7 cellular contexts compared by ENCODE assay signal in the genomic region with DNA sequence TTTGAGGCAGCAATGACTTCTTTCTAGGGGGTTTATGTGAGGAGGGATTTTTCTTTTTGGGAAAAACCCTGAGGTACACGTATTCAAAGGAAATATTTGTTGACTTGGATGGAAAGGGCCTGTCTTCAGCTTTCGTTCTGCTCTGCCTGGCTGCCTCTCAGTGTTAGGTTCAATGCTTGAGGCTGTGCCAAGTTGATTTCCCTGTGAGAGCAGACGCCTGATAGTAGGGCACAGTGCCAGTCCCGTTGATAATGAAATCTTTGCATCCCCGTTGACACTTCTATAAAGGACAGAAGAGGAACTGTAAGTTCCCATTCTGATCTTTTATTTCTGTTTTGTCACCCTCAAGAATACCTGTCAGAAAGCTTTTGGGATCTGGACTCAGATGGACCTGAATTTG.
DNase-seq lines count a peak whose midpoint lies in the region.
"Not testable (repeated sequence)": the region's sequence is repeated elsewhere in the genome, so short reads cannot be mapped to it uniquely, and the experiment has no call there.

No MANE protein-coding gene starts in this region.

- not testable (repeated sequence) for H4K20me1 ChIP-seq in Karpas-422 (ENCODE audit: insufficient read depth, low read depth, low read length)

- not testable (repeated sequence) for H3K4me3 ChIP-seq in Karpas-422 (ENCODE audit: low read length)

- DNase-seq in DMS153 (lab: John Stamatoyannopoulos, UW) (peak; percentile 14), Karpas-422 (peak; percentile 62), NCI-H2029 (lab: John Stamatoyannopoulos, UW) (peak; percentile 53), NCI-H2196 (lab: John Stamatoyannopoulos, UW; ENCODE audit: unreplicated experiment) (peak; percentile 64), RPMI8226 (peak; percentile 9), cerebellar cortex (ENCODE audit: low spot score) (peak; percentile 1), mucosa of gallbladder (ENCODE audit: low spot score) (peak; percentile 32)

- H3K79me2 ChIP-seq in Karpas-422 (ENCODE audit: low read length): not testable (repeated sequence)

- not testable (repeated sequence) for H2AFZ ChIP-seq in Karpas-422 (ENCODE audit: low read length)

- H3K4me2 ChIP-seq in Karpas-422 (ENCODE audit: low read depth, low read length, poor library complexity, severe bottlenecking): not testable (repeated sequence)

- H3K27ac ChIP-seq in Karpas-422 (ENCODE audit: low read length): not testable (repeated sequence)

- H3K36me3 ChIP-seq in Karpas-422 (ENCODE audit: insufficient read depth, low read length): not testable (repeated sequence)

- not testable (repeated sequence) for H3K4me1 ChIP-seq in Karpas-422 (ENCODE audit: low read length)

- not testable (repeated sequence) for H3K27me3 ChIP-seq in Karpas-422 (ENCODE audit: low read length)

- not testable (repeated sequence) for H3K9me3 ChIP-seq in Karpas-422 (ENCODE audit: low read length)

- H3K9ac ChIP-seq in Karpas-422 (ENCODE audit: low read length): not testable (repeated sequence)

- not testable (repeated sequence) for H3K9me2 ChIP-seq in Karpas-422 (replicated peaks; ENCODE audit: insufficient read depth, low read length)

Comparison
In these comparisons a context has a peak if more than half of its experiments do, and no peak if none do; other contexts are left out.
1. DNase-seq: peak in every context shown above with its lines; median percentile 64 in NCI-H2196; 62 in Karpas-422; 53 in NCI-H2029; 32 in mucosa of gallbladder; 14 in DMS153; 9 in RPMI8226; 1 in cerebellar cortex.